Comparison of ENCODE assay signal across 25 cellular contexts in genomic region chr20:56653221-56653620, GRCh38. TPM values are rescaled to one million over a fixed set of nuclear protein-coding genes. Genes with fewer than 3 reads are reported as not detected.
A peak's percentile ranks its signal among the peaks of the same experiment; 100 is the strongest.
DNase-seq lines count a peak whose midpoint lies in the region; ATAC-seq, FAIRE-seq and TF ChIP-seq lines count a peak whose summit lies in the region.
"Had no signal": no experiment of that assay in that cellular context is flagged by ENCODE, and none has a peak within 500 bp of the region (broad histone marks: within the 10 kb centered on the region; RNA-seq: fewer than 3 reads in every experiment).

No MANE protein-coding gene starts in this region.

- no peaks in the 10 kb centered on the region for H3K9me3 ChIP-seq in keratinocyte (ENCODE audit: control insufficient read depth, low read depth, low read length)
- no peaks in the 10 kb centered on the region for H3K9me3 ChIP-seq in small intestine (ENCODE audit: control insufficient read depth, low read depth)

- TF ChIP-seq CTCF in keratinocyte (optimal IDR thresholded peaks at IDR 0.05 in 1 of 3, IDR thresholded peaks at IDR 0.05 in 1 of 3, conservative IDR thresholded peaks at IDR 0.05 in 1 of 3; ENCODE audit: extremely low read depth in 1 of 3, insufficient read depth in 2 of 3, low read length in 3 of 3), result no peak

- H3K9ac ChIP-seq in keratinocyte (ENCODE audit: control insufficient read depth, extremely low read depth, insufficient read depth, low read length), result no peak overlapping the region
- H3K9ac ChIP-seq: BLaER1 treated with 17β-estradiol and CSF1 and Interleukin-3, amounts not matched to agents 10 nM and 100 nM had no signal

- FAIRE-seq in keratinocyte (lab: Jason Lieb, UNC) (no peak), small intestine (lab: Jason Lieb, UNC) (no peak)
- FAIRE-seq: G401.6, GM18507, HepG2, K562 had no signal

- H3K4me3 ChIP-seq in keratinocyte (ENCODE audit: control insufficient read depth in 2 of 3, extremely low read depth in 1 of 3, insufficient read depth in 2 of 3, low read depth in 1 of 3, low read length in 3 of 3) (no peak overlapping the region), small intestine (ENCODE audit: low read depth in 1 of 2, low read length in 2 of 2) (no peak overlapping the region)
- H3K4me3 ChIP-seq: BLaER1 treated with 17β-estradiol and CSF1 and Interleukin-3, amounts not matched to agents 10 nM and 100 nM; K562; SK-N-MC had no signal

- H3K27me3 ChIP-seq in keratinocyte (ENCODE audit: control insufficient read depth, extremely low read depth, insufficient read depth, low read length) (no peaks in the 10 kb centered on the region), small intestine (ENCODE audit: control insufficient read depth in 2 of 2, insufficient read depth in 2 of 2, low read length in 2 of 2) (no peaks in the 10 kb centered on the region)
- H3K27me3 ChIP-seq: BLaER1 treated with 17β-estradiol and CSF1 and Interleukin-3, amounts not matched to agents 10 nM and 100 nM had no signal

- WGBS in small intestine, 3 donors, result 75 to 93% (median 85%) methylated on average over 3 of the region's 3 CpGs

- dilution Hi-C loops in keratinocyte (cut with MboI; ENCODE audit: extremely low pct_ligation_motif_present, low sequenced_read_pairs), result no loop called here

- peak overlapping the region; percentile 32 for H3K4me2 ChIP-seq in keratinocyte (ENCODE audit: control insufficient read depth, extremely low read depth, insufficient read depth, low read depth, low read length)
- H3K4me2 ChIP-seq: BLaER1 treated with 17β-estradiol and CSF1 and Interleukin-3, amounts not matched to agents 10 nM and 100 nM had no signal

- H4K20me1 ChIP-seq in keratinocyte (ENCODE audit: control insufficient read depth, extremely low read depth, insufficient read depth, low read length), result no peaks in the 10 kb centered on the region
- H4K20me1 ChIP-seq: BLaER1 treated with 17β-estradiol and CSF1 and Interleukin-3, amounts not matched to agents 10 nM and 100 nM had no signal

- ATAC-seq in HG02938 (IDR thresholded peaks at IDR 0.05; ENCODE audit: unreplicated experiment), result no peak
- ATAC-seq: CD8-positive, alpha-beta T cell; HepG2; K562 had no signal

- H3K27ac ChIP-seq in keratinocyte (ENCODE audit: control insufficient read depth, insufficient read depth, low read length) (no peak overlapping the region), small intestine (ENCODE audit: low read depth in 1 of 2, low read length in 1 of 2) (no peak overlapping the region)
- H3K27ac ChIP-seq: HL-60, SK-N-MC had no signal

- peak; percentile 39 for DNase-seq in AG20443 (ENCODE audit: low spot score)
- peak; percentile 16 for DNase-seq in LoVo (ENCODE audit: low spot score)
- DNase-seq in SW480 (ENCODE audit: low spot score), result peak; percentile 38
- DNase-seq in keratinocyte (ENCODE audit: low read depth, low spot score), result no peak
- DNase-seq in SHP77 treated with DMSO at 0.1 percent for 48 hours (lab: John Stamatoyannopoulos, UW), result no peak
- DNase-seq in small intestine, result no peak
- DNase-seq: CD8-positive, alpha-beta T cell; DND-41; NCI-H1105; NCI-H146; NCI-H2081; NCI-H2171; NCI-H446; NCI-H526; OCI-M1; SHP77; SW 1271 had no signal

- no peaks in the 10 kb centered on the region for H3K9me1 ChIP-seq in keratinocyte (ENCODE audit: control insufficient read depth, extremely low read depth, insufficient read depth, low read length)

- H3K79me2 ChIP-seq in keratinocyte (ENCODE audit: control insufficient read depth, insufficient read depth, low read length), result no peaks in the 10 kb centered on the region

- peaks cover 4% of the 10 kb centered on the region for H3K4me1 ChIP-seq in keratinocyte (ENCODE audit: control insufficient read depth, extremely low read depth, insufficient read depth, low read length)
- H3K4me1 ChIP-seq in small intestine (ENCODE audit: control insufficient read depth in 2 of 2, insufficient read depth in 1 of 2, low read depth in 1 of 2, low read length in 1 of 2), result no peaks in the 10 kb centered on the region

- no peak overlapping the region for H2AFZ ChIP-seq in keratinocyte (ENCODE audit: control insufficient read depth, low read length)

- H3K36me3 ChIP-seq in keratinocyte (ENCODE audit: control insufficient read depth in 2 of 2, extremely low read depth in 1 of 2, insufficient read depth in 2 of 2, low read length in 2 of 2), result peaks cover 0 to 1% of the 10 kb centered on the region in 2 experiments
- H3K36me3 ChIP-seq in small intestine (ENCODE audit: control insufficient read depth in 2 of 2, insufficient read depth in 2 of 2, low read length in 2 of 2), result no peaks in the 10 kb centered on the region
- H3K36me3 ChIP-seq: BLaER1 treated with 17β-estradiol and CSF1 and Interleukin-3, amounts not matched to agents 10 nM and 100 nM had no signal

RNA-seq across cellular contexts. Expression of gene TFAP2C, which starts 24.1 kb away (rescaled TPM):
- polyA plus RNA-seq in keratinocyte (5.5 to 24.7 TPM (median 11.5 TPM) in 3 replicates), small intestine (under 1 TPM in 1 of 3 donors, not detected in 2; 0.18 TPM)
- polyA plus RNA-seq in keratinocyte (2011; ENCODE audit: low read depth), result 7.3 TPM
- 7.4 and 8.5 TPM in 2 replicates for polyA plus RNA-seq in keratinocyte (2011; cell fraction: cytosol; rRNA removed)
- polyA plus RNA-seq in keratinocyte (2011; cell fraction: nucleus; rRNA removed), result 16.9 and 20.0 TPM in 2 replicates
- 16.6 and 23.1 TPM in 2 replicates for polyA plus RNA-seq in keratinocyte (2012; ENCODE audit: low replicate concordance)
- polyA minus RNA-seq in keratinocyte, result 5.9 to 11.7 TPM (median 10.8 TPM) in 3 replicates
- 12.1 TPM for polyA minus RNA-seq in keratinocyte (2011; cell fraction: cytosol; rRNA and poly(A)+ RNA removed)
- 13.0 and 15.7 TPM in 2 replicates for polyA minus RNA-seq in keratinocyte (2011; cell fraction: nucleus; rRNA and poly(A)+ RNA removed)
- polyA plus RNA-seq: HepG2 had no signal

Comparison
In these comparisons a context has a peak if more than half of its experiments do, and no peak if none do; other contexts are left out.
1. DNase-seq: peak in AG20443 (single experiment), LoVo (single experiment) and SW480 (single experiment); none in keratinocyte (single experiment), SHP77 treated with DMSO at 0.1 percent for 48 hours (single experiment) and small intestine (single experiment).
2. RNA of gene TFAP2C, which starts 24.1 kb away (polyA plus RNA-seq): 5.5 to 24.7 TPM in keratinocyte; 0.18 TPM in small intestine; every median in the first group is over 4 times any median in the second.